Comparison of ENCODE assay signal across 9 cellular contexts in the genomic region with DNA sequence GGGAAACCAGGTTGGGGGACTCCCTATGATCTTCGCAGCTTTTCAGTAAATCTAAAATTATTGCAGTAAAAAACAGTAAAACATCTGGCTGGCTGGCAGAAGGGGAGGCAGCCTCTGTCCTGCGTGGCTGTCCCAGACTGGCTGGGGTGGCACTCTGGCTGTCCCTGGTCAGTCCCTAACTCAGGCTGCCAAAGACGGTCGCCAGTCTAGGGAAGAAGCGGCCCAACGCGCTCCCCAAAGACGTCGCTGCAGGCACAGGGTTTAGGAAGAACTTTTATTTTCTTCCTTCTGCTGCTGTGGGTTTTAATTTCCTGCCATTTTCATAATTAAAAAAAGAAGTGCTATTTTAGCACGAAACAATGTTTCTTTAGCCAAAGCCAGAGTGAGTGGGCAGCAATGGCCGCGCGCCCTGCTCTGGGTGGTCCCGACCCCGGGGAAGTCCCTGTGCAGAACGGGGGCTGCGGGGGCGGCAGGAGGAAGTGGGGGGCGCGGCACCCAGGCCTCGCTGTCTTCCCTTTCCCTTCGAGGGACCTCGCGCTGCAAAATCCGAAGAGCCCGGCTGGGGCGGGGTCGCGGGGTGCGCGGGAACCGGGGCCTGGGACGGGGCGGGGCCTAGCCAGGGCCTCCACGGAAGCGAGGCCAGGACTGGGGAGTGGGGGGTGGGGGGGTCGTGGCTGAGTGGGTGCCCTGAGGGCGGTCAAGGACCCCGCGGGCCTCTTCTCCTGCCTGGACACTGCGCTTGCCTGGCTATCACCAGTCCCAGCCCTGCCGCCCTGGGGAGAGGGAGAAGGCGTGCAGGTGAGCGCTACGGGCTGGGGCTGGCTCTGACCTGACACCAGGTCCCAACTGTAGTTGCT. TPM values are rescaled to one million over a fixed set of nuclear protein-coding genes. Genes with fewer than 3 reads are reported as not detected.
DNase-seq lines count a peak whose midpoint lies in the region; ATAC-seq and TF ChIP-seq lines count a peak whose summit lies in the region.
"Had no signal": no experiment of that assay in that cellular context is flagged by ENCODE, and none has a peak within 500 bp of the region (broad histone marks: within the 10 kb centered on the region; RNA-seq: fewer than 3 reads in every experiment).

No MANE protein-coding gene starts in this region.

- H3K4me1 Mint-ChIP-seq in type B pancreatic cell (ENCODE audit: unreplicated experiment) = peaks cover 29% of the 10 kb centered on the region

- WGBS in heart right ventricle, 2 donors = 28 to 34% methylated on average over 33 to 45 of the region's 45 CpGs

- H3K27ac Mint-ChIP-seq in type B pancreatic cell = no peak overlapping the region

- H3K36me3 ChIP-seq in heart right ventricle (no peaks in the 10 kb centered on the region), right atrium auricular region (no peaks in the 10 kb centered on the region), left lung (no peaks in the 10 kb centered on the region)

- H3K4me3 ChIP-seq in heart right ventricle (peak overlapping the region in 6 of 10 donors; percentile 21 to 42 (median 34)), right atrium auricular region (peak overlapping the region in 1 of 2 donors; percentile 19), left lung (peak overlapping the region in 1 of 2 donors; percentile 9)

- peaks cover 3% of the 10 kb centered on the region for H3K27me3 Mint-ChIP-seq in type B pancreatic cell

- DNase-seq in heart right ventricle (no peak), right atrium auricular region (ENCODE audit: low spot score) (no peak), left lung (no peak), type B pancreatic cell (ENCODE audit: extremely low spot score, unreplicated experiment) (no peak), NCI-H2227 treated with DMSO at 0.1 percent for 48 hours (lab: John Stamatoyannopoulos, UW) (no peak)
- DNase-seq in activated naive CD4-positive, alpha-beta T cell treated with anti-CD3 and anti-CD28 coated beads, Interleukin-2, amount 50 U/mL, for 16 hours = peak; percentile 36

- peak in 1 of 8 donors; percentile 44 for ATAC-seq in heart right ventricle
- peak; percentile 15 for ATAC-seq in left lung
- no peak for ATAC-seq in GM18873 (IDR thresholded peaks at IDR 0.05; ENCODE audit: low FRiP score, unreplicated experiment)
- no peak for ATAC-seq in HG03439 (IDR thresholded peaks at IDR 0.05; ENCODE audit: unreplicated experiment)

- intact Hi-C loops in heart right ventricle (cut with DNase I) (no loop called here), left lung (cut with DNase I) (no loop called here)

- H3K36me3 Mint-ChIP-seq in type B pancreatic cell = no peaks in the 10 kb centered on the region

- H3K9me3 ChIP-seq in heart right ventricle = no peaks in the 10 kb centered on the region
- H3K9me3 ChIP-seq in right atrium auricular region = no peaks in the 10 kb centered on the region
- H3K9me3 ChIP-seq in left lung = no peaks in the 10 kb centered on the region

- peaks cover 0 to 42% (median 17%) of the 10 kb centered on the region in 7 donors for H3K27me3 ChIP-seq in heart right ventricle
- H3K27me3 ChIP-seq in right atrium auricular region = no peaks in the 10 kb centered on the region
- peaks cover 0 to 42% of the 10 kb centered on the region in 2 donors for H3K27me3 ChIP-seq in left lung

- H3K4me1 ChIP-seq in heart right ventricle = peaks cover 0 to 18% (median 5%) of the 10 kb centered on the region in 9 donors
- peaks cover 0 to 11% of the 10 kb centered on the region in 2 donors for H3K4me1 ChIP-seq in right atrium auricular region
- peaks cover 2 to 15% of the 10 kb centered on the region in 2 donors for H3K4me1 ChIP-seq in left lung

- H3K9me3 Mint-ChIP-seq in type B pancreatic cell = no peaks in the 10 kb centered on the region

- peak overlapping the region in 1 of 10 donors; percentile 34 for H3K27ac ChIP-seq in heart right ventricle
- H3K27ac ChIP-seq in right atrium auricular region = no peak overlapping the region
- H3K27ac ChIP-seq in left lung = no peak overlapping the region
- H3K27ac ChIP-seq: VCaP had no signal

- peak overlapping the region; percentile 41 for H3K4me3 Mint-ChIP-seq in type B pancreatic cell

- TF ChIP-seq CTCF in heart right ventricle (IDR thresholded peaks at IDR 0.05) = no peak
- no peak for TF ChIP-seq CTCF in right atrium auricular region (IDR thresholded peaks at IDR 0.05)
- no peak for TF ChIP-seq CTCF in left lung (IDR thresholded peaks at IDR 0.05)
- TF ChIP-seq CTCF in type B pancreatic cell (conservative IDR thresholded peaks at IDR 0.05) = no peak

RNA-seq across cellular contexts. Expression of gene LETM1, which starts 6.3 kb away (rescaled TPM):
- total RNA-seq in heart right ventricle (10 to 100 TPM; 35.3 to 53.1 (median 42.6) TPM), right atrium auricular region (10 to 100 TPM; 32.1 to 34.5 TPM), left lung (10 to 100 TPM; 40.8 to 52.3 TPM), type B pancreatic cell (ENCODE audit: low replicate concordance) (61.1 and 64.3 TPM in 2 replicates)
- polyA plus RNA-seq in heart right ventricle = 10 to 100 TPM; 23.4 to 23.8 TPM

RNA-seq across cellular contexts. Expression of gene NSD2, which starts 8.9 kb away (rescaled TPM):
- total RNA-seq in heart right ventricle (10 to 100 TPM; 32.3 to 64.4 (median 46.0) TPM), right atrium auricular region (10 to 100 TPM; 23.8 to 36.3 TPM), left lung (10 to 100 TPM; 53.6 to 60.0 TPM), type B pancreatic cell (ENCODE audit: low replicate concordance) (70.6 and 156 TPM in 2 replicates)
- 1 to 10 TPM; 7.7 to 9.9 TPM for polyA plus RNA-seq in heart right ventricle
